ENCODE assay signal across 1 cellular context in genomic region chr7:101728888-101729883, GRCh38.
TF ChIP-seq lines count a peak whose summit lies in the region.

No MANE protein-coding gene starts in this region.

TF ChIP-seq in H1, 55 proteins besides CTCF, POLR2A, EP300 and RAD21:
- no peak for TF ChIP-seq TCF12 (IDR thresholded peaks at IDR 0.05; ENCODE audit: low read depth, low read length)
- TF ChIP-seq USF2 (IDR thresholded peaks at IDR 0.05; ENCODE audit: low read length), result no peak
- no peak for TF ChIP-seq RFX5 (IDR thresholded peaks at IDR 0.05; ENCODE audit: borderline replicate concordance, low read depth, low read length)
- no peak for TF ChIP-seq CHD7 (IDR thresholded peaks at IDR 0.05; ENCODE audit: insufficient replicate concordance, low read length)
- no peak for TF ChIP-seq RNF2 (IDR thresholded peaks at IDR 0.05; ENCODE audit: borderline replicate concordance, low read depth, low read length, missing control alignments, poor library complexity, severe bottlenecking)
- no peak for TF ChIP-seq CTBP2 (IDR thresholded peaks at IDR 0.05; ENCODE audit: borderline replicate concordance, insufficient read depth, insufficient read length, low read length)
- no peak for TF ChIP-seq HDAC6 (IDR thresholded peaks at IDR 0.05; ENCODE audit: low read depth, low read length)
- TF ChIP-seq JUND (IDR thresholded peaks at IDR 0.05; ENCODE audit: low read length), result no peak
- TF ChIP-seq GABPA (IDR thresholded peaks at IDR 0.05; ENCODE audit: borderline replicate concordance, insufficient read depth, low read length), result no peak
- no peak for TF ChIP-seq KDM4A (IDR thresholded peaks at IDR 0.05; ENCODE audit: low read depth, low read length, severe bottlenecking)
- no peak for TF ChIP-seq BACH1 (IDR thresholded peaks at IDR 0.05; ENCODE audit: low read length)
- TF ChIP-seq SAP30 (IDR thresholded peaks at IDR 0.05; ENCODE audit: insufficient read depth, insufficient replicate concordance, low read length), result no peak
- no peak for TF ChIP-seq YY1 (IDR thresholded peaks at IDR 0.05; ENCODE audit: low read depth, low read length)
- TF ChIP-seq POU5F1 (IDR thresholded peaks at IDR 0.05; ENCODE audit: low read depth, low read length), result no peak
- no peak for TF ChIP-seq SIX5 (IDR thresholded peaks at IDR 0.05; ENCODE audit: low read depth, low read length)
- no peak for TF ChIP-seq SRF (IDR thresholded peaks at IDR 0.05; ENCODE audit: low read depth, low read length)
- no peak for TF ChIP-seq CREB1 (IDR thresholded peaks at IDR 0.05)
- no peak for TF ChIP-seq ATF3 (IDR thresholded peaks at IDR 0.05; ENCODE audit: insufficient read depth, low read depth, low read length)
